Comparison of ENCODE assay signal across 1 cellular context in the genomic region with DNA sequence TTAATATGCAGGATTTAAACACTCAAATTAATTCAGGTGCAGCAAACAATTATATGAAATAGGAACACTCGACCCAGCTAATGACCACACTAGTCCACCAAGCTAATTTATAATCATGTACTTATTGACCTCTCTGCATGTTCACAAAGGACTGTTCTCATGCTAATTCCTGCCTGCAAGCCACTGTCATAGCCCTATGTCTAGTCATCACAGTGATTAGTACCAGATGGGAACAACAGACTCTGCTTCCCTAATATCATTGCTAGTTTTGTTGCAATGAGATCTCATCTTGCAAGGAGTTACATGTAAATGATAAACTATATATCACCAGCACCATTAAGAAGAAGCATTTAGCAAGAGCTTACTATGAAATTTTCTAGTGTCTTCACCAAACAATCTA.
TF ChIP-seq lines count a peak whose summit lies in the region.

No MANE protein-coding gene starts in this region.

TF ChIP-seq in H1, 55 proteins besides CTCF, POLR2A, EP300 and RAD21 (continued from another document):
- TF ChIP-seq E2F6 (IDR thresholded peaks at IDR 0.05) (no peak), FOSL1 (IDR thresholded peaks at IDR 0.05; ENCODE audit: insufficient read depth, low read depth, low read length) (no peak)
